Comparison of ENCODE assay signal across 1 cellular context in genomic region chr1:84757301-84757700, GRCh38.
TF ChIP-seq lines count a peak whose summit lies in the region.

No MANE protein-coding gene starts in this region.

TF ChIP-seq in K562, 482 proteins besides CTCF, POLR2A, EP300 and RAD21 (continued from another document):
- no peak for TF ChIP-seq SETDB1 (IDR thresholded peaks at IDR 0.05; ENCODE audit: low read length)
- no peak for TF ChIP-seq HINFP (tag; conservative IDR thresholded peaks at IDR 0.05; ENCODE audit: low read depth)
TF ChIP-seq in K562: peak in this region for 0.
